Comparison of ENCODE assay signal across 8 cellular contexts in the genomic region with DNA sequence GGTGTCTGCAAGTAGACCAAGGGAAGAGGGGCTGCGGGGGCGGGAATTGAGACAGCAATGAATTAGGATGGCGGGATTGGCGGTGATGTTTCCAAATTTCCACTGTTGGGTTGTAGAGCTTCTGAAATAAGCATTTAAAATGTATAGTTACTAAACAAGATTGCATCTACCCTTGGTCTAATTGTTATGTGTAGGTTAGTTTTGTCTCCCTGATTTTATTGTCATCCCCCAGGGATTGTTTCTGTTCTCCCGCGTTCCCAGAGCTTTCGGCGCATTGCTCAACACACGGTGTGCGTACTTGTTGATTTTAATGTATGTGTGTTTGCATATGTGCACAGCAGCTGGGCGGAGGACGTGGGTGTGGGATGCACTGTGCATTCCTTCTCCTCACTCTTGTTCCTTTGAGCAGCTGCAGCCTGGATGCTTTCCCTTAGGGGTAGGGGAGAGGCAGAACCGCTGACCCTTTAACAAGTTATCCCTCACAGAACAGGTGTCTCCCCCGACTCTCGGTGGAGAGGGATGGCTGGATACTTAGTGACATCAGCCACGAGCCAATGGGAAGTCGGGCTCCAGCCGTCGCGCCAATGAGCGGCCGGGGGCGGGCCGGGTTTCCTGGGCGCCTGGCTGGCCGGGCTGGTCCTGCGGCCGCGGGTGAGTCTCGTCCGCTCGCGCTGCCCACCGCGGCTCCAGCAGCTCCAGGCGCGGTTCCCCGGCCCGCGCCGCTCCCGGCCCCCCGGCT. TPM values are rescaled to one million over a fixed set of nuclear protein-coding genes. Genes with fewer than 3 reads are reported as not detected.
DNase-seq lines count a peak whose midpoint lies in the region; ATAC-seq, FAIRE-seq and TF ChIP-seq lines count a peak whose summit lies in the region.

A gene with protein sequence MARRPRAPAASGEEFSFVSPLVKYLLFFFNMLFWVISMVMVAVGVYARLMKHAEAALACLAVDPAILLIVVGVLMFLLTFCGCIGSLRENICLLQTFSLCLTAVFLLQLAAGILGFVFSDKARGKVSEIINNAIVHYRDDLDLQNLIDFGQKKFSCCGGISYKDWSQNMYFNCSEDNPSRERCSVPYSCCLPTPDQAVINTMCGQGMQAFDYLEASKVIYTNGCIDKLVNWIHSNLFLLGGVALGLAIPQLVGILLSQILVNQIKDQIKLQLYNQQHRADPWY (plus strand): TSS at position 613 of the 739 bp plus-strand sequence. CDS start 274 bp downstream, outside the sequence.

- CTCF ChIA-PET in Caco-2 (lab: Charles Lee), result interaction anchor here (0.7 to 1.0 kb wide), 2 partner anchors 20 to 232 kb away, joined by 3 to 7 read pairs; no protein-coding TSS in a partner anchor
- CTCF ChIA-PET in PC-9 (lab: Charles Lee), result interaction anchor here (0.5 to 1.4 kb wide), 4 partner anchors 14 to 247 kb away, joined by 3 to 6 read pairs (median 4); no protein-coding TSS in a partner anchor

- H3K27me3 ChIP-seq in Caco-2 (replicated peaks; ENCODE audit: control insufficient read depth, insufficient read depth, low read length) (no peaks in the 10 kb centered on the region), PC-9 (ENCODE audit: insufficient read depth, low read depth) (peaks cover 46% of the 10 kb centered on the region)

- H3K27me3 Mint-ChIP-seq in Caco-2 (ENCODE audit: insufficient read depth, unreplicated experiment), result peaks cover 28% of the 10 kb centered on the region
- peaks cover 35% of the 10 kb centered on the region for H3K27me3 Mint-ChIP-seq in activated T-helper 17 cell treated with anti-CD3 and anti-CD28 coated beads, Interleukin-2, amount 50 U/mL, for 72 hours
- H3K27me3 Mint-ChIP-seq in nephron (ENCODE audit: low read depth), result peaks cover 55% of the 10 kb centered on the region

- no peaks in the 10 kb centered on the region for H3K9me2 ChIP-seq in PC-9 (ENCODE audit: insufficient read depth)

- no peak for FAIRE-seq in HTR-8/SVneo (lab: Jason Lieb, UNC)

- no peaks in the 10 kb centered on the region for H3K79me2 ChIP-seq in PC-9 (ENCODE audit: low read depth)

- ATAC-seq in GM21367 (IDR thresholded peaks at IDR 0.05; ENCODE audit: unreplicated experiment), result peak; percentile 64
- ATAC-seq in activated T-helper 17 cell treated with anti-CD3 and anti-CD28 coated beads, Interleukin-2, amount 50 U/mL, for 72 hours (replicated peaks), result peak; percentile 98

- H3K4me1 ChIP-seq in Caco-2 (peaks cover 5% of the 10 kb centered on the region), PC-9 (replicated peaks; ENCODE audit: insufficient read depth) (peaks cover 7% of the 10 kb centered on the region; the same call in 1 of the 2 replicates)

- H3K4me2 ChIP-seq in PC-9, result peak within 1 kb of the TSS; percentile 91

- peak; percentile 80 to 89 for DNase-seq in Caco-2
- peak; percentile 91 for DNase-seq in HTR-8/SVneo (ENCODE audit: insufficient read length, low spot score)
- peak; percentile 66 to 73 for DNase-seq in PC-9
- peak; percentile 53 for DNase-seq in fibroblast of the aortic adventitia (ENCODE audit: low read depth)
- DNase-seq in stimulated activated naive CD4-positive, alpha-beta T cell treated with Interleukin-2 at 50 U/mL for 16 hours (lab: John Stamatoyannopoulos, UW), result peak; percentile 58

- H3K4me1 Mint-ChIP-seq in Caco-2 (ENCODE audit: low read depth, unreplicated experiment) (peaks cover 4% of the 10 kb centered on the region), nephron (peaks cover 50% of the 10 kb centered on the region)
- no peaks in the 10 kb centered on the region for H3K4me1 Mint-ChIP-seq in activated T-helper 17 cell treated with anti-CD3 and anti-CD28 coated beads, Interleukin-2, amount 50 U/mL, for 72 hours

- H3K9me3 ChIP-seq in Caco-2 (no peaks in the 10 kb centered on the region), PC-9 (ENCODE audit: insufficient read depth, low read depth) (no peaks in the 10 kb centered on the region)

- H3K36me3 Mint-ChIP-seq in Caco-2 (ENCODE audit: insufficient read depth, unreplicated experiment) (no peaks in the 10 kb centered on the region), nephron (ENCODE audit: low read depth) (peaks cover 4% of the 10 kb centered on the region)
- no peaks in the 10 kb centered on the region for H3K36me3 Mint-ChIP-seq in activated T-helper 17 cell treated with anti-CD3 and anti-CD28 coated beads, Interleukin-2, amount 50 U/mL, for 72 hours (ENCODE audit: low read depth)

- no peak for TF ChIP-seq CTCF in Caco-2 (IDR thresholded peaks at IDR 0.05; ENCODE audit: insufficient read depth in 1 of 2, low read depth in 1 of 2, low read length in 1 of 2, severe bottlenecking in 1 of 2, unreplicated experiment in 1 of 2)
- TF ChIP-seq CTCF in PC-9 (conservative IDR thresholded peaks at IDR 0.05), result no peak
- TF ChIP-seq CTCF in fibroblast of the aortic adventitia (IDR thresholded peaks at IDR 0.05; ENCODE audit: insufficient read depth, low read length), result no peak
- TF ChIP-seq CTCF in nephron (IDR thresholded peaks at IDR 0.05; ENCODE audit: unreplicated experiment in 3 of 3), result no peak

- POLR2A ChIA-PET in Caco-2 (lab: Charles Lee) (interaction anchor here (0.5 to 0.6 kb wide), 2 partner anchors 22 to 337 kb away, joined by 3 read pairs; no protein-coding TSS in a partner anchor), PC-9 (lab: Charles Lee; ENCODE audit: unreplicated experiment) (no interaction called here)

- no peaks in the 10 kb centered on the region for H4K20me1 ChIP-seq in PC-9 (ENCODE audit: insufficient read depth)

- no TSS peak for BruUV-seq in Caco-2 (replicated peaks; lab: Mats Ljungman, UMichigan)
- no TSS peak for BruUV-seq in PC-9 (replicated peaks; lab: Mats Ljungman, UMichigan)

- no peak within 1 kb of the TSS for H3K27ac ChIP-seq in PC-9

- peak within 1 kb of the TSS; percentile 51 for H3K4me3 ChIP-seq in Caco-2 (ENCODE audit: low read depth, low read length)
- H3K4me3 ChIP-seq in PC-9, result peak within 1 kb of the TSS; percentile 72
- H3K4me3 ChIP-seq in fibroblast of the aortic adventitia (ENCODE audit: low read depth, low read length), result peak within 1 kb of the TSS; percentile 55

- intact Hi-C loops in Caco-2 (cut with micrococcal nuclease; ENCODE audit: unreplicated experiment), result no loop called here
- intact Hi-C loops in PC-9 (cut with micrococcal nuclease; ENCODE audit: unreplicated experiment), result no loop called here

- H2AFZ ChIP-seq in PC-9, result peak within 1 kb of the TSS; percentile 87

- H3K27ac Mint-ChIP-seq in Caco-2 (ENCODE audit: unreplicated experiment), result no peak within 1 kb of the TSS
- no peak within 1 kb of the TSS for H3K27ac Mint-ChIP-seq in activated T-helper 17 cell treated with anti-CD3 and anti-CD28 coated beads, Interleukin-2, amount 50 U/mL, for 72 hours
- peak within 1 kb of the TSS in 2 of 3 experiments; percentile 47 to 51 for H3K27ac Mint-ChIP-seq in nephron

- H3K36me3 ChIP-seq in Caco-2 (ENCODE audit: control insufficient read depth, insufficient read depth, low read length), result no peaks in the 10 kb centered on the region
- no peaks in the 10 kb centered on the region for H3K36me3 ChIP-seq in PC-9 (ENCODE audit: low read depth)

- H3F3A ChIP-seq in PC-9 (ENCODE audit: insufficient read depth, low read depth), result no peaks in the 10 kb centered on the region

- H3K9me3 Mint-ChIP-seq in Caco-2 (ENCODE audit: unreplicated experiment) (no peaks in the 10 kb centered on the region), nephron (no peaks in the 10 kb centered on the region)
- H3K9me3 Mint-ChIP-seq in activated T-helper 17 cell treated with anti-CD3 and anti-CD28 coated beads, Interleukin-2, amount 50 U/mL, for 72 hours, result no peaks in the 10 kb centered on the region

- H3K4me3 Mint-ChIP-seq in Caco-2 (ENCODE audit: unreplicated experiment) (peak within 1 kb of the TSS; percentile 80), nephron (peak within 1 kb of the TSS; percentile 78 to 89 (median 89))
- H3K4me3 Mint-ChIP-seq in activated T-helper 17 cell treated with anti-CD3 and anti-CD28 coated beads, Interleukin-2, amount 50 U/mL, for 72 hours, result peak within 1 kb of the TSS; percentile 83

RNA-seq across cellular contexts. Expression of the gene that starts here (rescaled TPM):
- total RNA-seq in Caco-2 (2022) (2.6 and 4.5 TPM in 2 replicates), PC-9 (2021) (5.8 and 9.6 TPM in 2 replicates), fibroblast of the aortic adventitia (ENCODE audit: low replicate concordance) (not detected in 2 replicates)
- 1 to 10 TPM in 1 of 2 donors, under 1 TPM in 1; 0.67 to 2.6 TPM for total RNA-seq in activated T-helper 17 cell treated with anti-CD3 and anti-CD28 coated beads, Interleukin-2, amount 50 U/mL, for 72 hours

Comparison
In these comparisons a context has a peak if more than half of its experiments do, and no peak if none do; other contexts are left out.
1. Peak in DNase-seq and H3K4me3 ChIP-seq in fibroblast of the aortic adventitia; RNA of the gene not detected or under 1 TPM.
2. H3K27ac Mint-ChIP-seq: peak in nephron (2 of 3); none in Caco-2 (single experiment) and activated T-helper 17 cell treated with anti-CD3 and anti-CD28 coated beads, Interleukin-2, amount 50 U/mL, for 72 hours (single experiment).
3. Peak in every context shown above with its lines, with median percentiles within 50 percentile points of each other: DNase-seq, H3K4me3 ChIP-seq and H3K4me3 Mint-ChIP-seq.